ENCODE assay signal across 1 cellular context in the genomic region with DNA sequence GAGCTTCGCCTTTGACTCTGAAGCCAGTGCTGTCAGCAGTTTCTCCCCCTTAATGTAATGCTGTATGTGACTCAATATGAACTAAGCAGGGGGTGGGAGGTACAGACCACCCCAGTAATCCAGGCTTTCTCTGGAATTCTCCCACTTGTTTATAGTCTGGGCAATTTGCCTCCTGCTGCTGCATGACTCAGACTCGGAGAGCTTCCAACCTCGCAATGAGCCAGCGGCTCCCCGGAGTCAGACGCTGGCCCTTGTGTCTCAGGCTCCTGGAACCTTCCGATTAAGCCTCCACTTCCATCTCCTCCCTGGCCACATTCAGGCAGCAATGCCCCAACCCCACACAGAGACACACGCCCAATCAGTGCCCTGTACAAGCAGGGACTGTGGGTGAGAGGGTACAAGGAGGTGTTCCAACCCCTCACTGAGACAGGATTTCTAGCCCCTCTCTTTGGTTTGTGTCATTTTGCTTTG.
TF ChIP-seq lines count a peak whose summit lies in the region.

No MANE protein-coding gene starts in this region.

TF ChIP-seq in HEK293, 187 proteins besides CTCF, POLR2A, EP300 and RAD21 (continued from another document and continues in another):
- TF ChIP-seq, protein P1, sequence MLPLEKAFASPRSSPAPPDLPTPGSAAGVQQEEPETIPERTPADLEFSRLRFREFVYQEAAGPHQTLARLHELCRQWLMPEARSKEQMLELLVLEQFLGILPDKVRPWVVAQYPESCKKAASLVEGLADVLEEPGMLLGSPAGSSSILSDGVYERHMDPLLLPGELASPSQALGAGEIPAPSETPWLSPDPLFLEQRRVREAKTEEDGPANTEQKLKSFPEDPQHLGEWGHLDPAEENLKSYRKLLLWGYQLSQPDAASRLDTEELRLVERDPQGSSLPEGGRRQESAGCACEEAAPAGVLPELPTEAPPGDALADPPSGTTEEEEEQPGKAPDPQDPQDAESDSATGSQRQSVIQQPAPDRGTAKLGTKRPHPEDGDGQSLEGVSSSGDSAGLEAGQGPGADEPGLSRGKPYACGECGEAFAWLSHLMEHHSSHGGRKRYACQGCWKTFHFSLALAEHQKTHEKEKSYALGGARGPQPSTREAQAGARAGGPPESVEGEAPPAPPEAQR (tag by site-specific recombination; IDR thresholded peaks at IDR 0.05), result no peak
- no peak for TF ChIP-seq GLI4 (tag by site-specific recombination; IDR thresholded peaks at IDR 0.05)
- TF ChIP-seq ZNF48 (tag by site-specific recombination; IDR thresholded peaks at IDR 0.05), result no peak
- TF ChIP-seq ZNF175 (tag by site-specific recombination; IDR thresholded peaks at IDR 0.05), result no peak
- TF ChIP-seq ZNF354C (tag by site-specific recombination; IDR thresholded peaks at IDR 0.05; ENCODE audit: borderline replicate concordance, low read depth), result no peak
- TF ChIP-seq ZNF221 (tag by site-specific recombination; IDR thresholded peaks at IDR 0.05; ENCODE audit: borderline replicate concordance), result no peak
- TF ChIP-seq ZNF624 (tag by site-specific recombination; IDR thresholded peaks at IDR 0.05), result no peak
- no peak for TF ChIP-seq ZNF544 (tag by site-specific recombination; IDR thresholded peaks at IDR 0.05)
- TF ChIP-seq YY2 (tag by site-specific recombination; IDR thresholded peaks at IDR 0.05), result no peak
- TF ChIP-seq, protein P2, sequence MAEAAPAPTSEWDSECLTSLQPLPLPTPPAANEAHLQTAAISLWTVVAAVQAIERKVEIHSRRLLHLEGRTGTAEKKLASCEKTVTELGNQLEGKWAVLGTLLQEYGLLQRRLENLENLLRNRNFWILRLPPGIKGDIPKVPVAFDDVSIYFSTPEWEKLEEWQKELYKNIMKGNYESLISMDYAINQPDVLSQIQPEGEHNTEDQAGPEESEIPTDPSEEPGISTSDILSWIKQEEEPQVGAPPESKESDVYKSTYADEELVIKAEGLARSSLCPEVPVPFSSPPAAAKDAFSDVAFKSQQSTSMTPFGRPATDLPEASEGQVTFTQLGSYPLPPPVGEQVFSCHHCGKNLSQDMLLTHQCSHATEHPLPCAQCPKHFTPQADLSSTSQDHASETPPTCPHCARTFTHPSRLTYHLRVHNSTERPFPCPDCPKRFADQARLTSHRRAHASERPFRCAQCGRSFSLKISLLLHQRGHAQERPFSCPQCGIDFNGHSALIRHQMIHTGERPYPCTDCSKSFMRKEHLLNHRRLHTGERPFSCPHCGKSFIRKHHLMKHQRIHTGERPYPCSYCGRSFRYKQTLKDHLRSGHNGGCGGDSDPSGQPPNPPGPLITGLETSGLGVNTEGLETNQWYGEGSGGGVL (tag by site-specific recombination; IDR thresholded peaks at IDR 0.05), result peak; percentile 96
- TF ChIP-seq, protein P3, sequence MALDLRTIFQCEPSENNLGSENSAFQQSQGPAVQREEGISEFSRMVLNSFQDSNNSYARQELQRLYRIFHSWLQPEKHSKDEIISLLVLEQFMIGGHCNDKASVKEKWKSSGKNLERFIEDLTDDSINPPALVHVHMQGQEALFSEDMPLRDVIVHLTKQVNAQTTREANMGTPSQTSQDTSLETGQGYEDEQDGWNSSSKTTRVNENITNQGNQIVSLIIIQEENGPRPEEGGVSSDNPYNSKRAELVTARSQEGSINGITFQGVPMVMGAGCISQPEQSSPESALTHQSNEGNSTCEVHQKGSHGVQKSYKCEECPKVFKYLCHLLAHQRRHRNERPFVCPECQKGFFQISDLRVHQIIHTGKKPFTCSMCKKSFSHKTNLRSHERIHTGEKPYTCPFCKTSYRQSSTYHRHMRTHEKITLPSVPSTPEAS (tag by site-specific recombination; IDR thresholded peaks at IDR 0.05), result no peak
- TF ChIP-seq, protein P4, sequence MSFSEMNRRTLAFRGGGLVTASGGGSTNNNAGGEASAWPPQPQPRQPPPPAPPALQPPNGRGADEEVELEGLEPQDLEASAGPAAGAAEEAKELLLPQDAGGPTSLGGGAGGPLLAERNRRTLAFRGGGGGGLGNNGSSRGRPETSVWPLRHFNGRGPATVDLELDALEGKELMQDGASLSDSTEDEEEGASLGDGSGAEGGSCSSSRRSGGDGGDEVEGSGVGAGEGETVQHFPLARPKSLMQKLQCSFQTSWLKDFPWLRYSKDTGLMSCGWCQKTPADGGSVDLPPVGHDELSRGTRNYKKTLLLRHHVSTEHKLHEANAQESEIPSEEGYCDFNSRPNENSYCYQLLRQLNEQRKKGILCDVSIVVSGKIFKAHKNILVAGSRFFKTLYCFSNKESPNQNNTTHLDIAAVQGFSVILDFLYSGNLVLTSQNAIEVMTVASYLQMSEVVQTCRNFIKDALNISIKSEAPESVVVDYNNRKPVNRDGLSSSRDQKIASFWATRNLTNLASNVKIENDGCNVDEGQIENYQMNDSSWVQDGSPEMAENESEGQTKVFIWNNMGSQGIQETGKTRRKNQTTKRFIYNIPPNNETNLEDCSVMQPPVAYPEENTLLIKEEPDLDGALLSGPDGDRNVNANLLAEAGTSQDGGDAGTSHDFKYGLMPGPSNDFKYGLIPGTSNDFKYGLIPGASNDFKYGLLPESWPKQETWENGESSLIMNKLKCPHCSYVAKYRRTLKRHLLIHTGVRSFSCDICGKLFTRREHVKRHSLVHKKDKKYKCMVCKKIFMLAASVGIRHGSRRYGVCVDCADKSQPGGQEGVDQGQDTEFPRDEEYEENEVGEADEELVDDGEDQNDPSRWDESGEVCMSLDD (tag by site-specific recombination; IDR thresholded peaks at IDR 0.05), result no peak
- no peak for TF ChIP-seq ZNF701 (tag by site-specific recombination; IDR thresholded peaks at IDR 0.05)
- no peak for TF ChIP-seq ZNF239 (tag by site-specific recombination; IDR thresholded peaks at IDR 0.05)
- no peak for TF ChIP-seq ZNF677 (tag by site-specific recombination; IDR thresholded peaks at IDR 0.05)
- TF ChIP-seq, protein P5, sequence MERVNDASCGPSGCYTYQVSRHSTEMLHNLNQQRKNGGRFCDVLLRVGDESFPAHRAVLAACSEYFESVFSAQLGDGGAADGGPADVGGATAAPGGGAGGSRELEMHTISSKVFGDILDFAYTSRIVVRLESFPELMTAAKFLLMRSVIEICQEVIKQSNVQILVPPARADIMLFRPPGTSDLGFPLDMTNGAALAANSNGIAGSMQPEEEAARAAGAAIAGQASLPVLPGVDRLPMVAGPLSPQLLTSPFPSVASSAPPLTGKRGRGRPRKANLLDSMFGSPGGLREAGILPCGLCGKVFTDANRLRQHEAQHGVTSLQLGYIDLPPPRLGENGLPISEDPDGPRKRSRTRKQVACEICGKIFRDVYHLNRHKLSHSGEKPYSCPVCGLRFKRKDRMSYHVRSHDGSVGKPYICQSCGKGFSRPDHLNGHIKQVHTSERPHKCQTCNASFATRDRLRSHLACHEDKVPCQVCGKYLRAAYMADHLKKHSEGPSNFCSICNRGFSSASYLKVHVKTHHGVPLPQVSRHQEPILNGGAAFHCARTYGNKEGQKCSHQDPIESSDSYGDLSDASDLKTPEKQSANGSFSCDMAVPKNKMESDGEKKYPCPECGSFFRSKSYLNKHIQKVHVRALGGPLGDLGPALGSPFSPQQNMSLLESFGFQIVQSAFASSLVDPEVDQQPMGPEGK (tag by site-specific recombination; IDR thresholded peaks at IDR 0.05), result peak; percentile 81
- TF ChIP-seq, protein P6, sequence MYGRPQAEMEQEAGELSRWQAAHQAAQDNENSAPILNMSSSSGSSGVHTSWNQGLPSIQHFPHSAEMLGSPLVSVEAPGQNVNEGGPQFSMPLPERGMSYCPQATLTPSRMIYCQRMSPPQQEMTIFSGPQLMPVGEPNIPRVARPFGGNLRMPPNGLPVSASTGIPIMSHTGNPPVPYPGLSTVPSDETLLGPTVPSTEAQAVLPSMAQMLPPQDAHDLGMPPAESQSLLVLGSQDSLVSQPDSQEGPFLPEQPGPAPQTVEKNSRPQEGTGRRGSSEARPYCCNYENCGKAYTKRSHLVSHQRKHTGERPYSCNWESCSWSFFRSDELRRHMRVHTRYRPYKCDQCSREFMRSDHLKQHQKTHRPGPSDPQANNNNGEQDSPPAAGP (tag by site-specific recombination; IDR thresholded peaks at IDR 0.05), result peak; percentile 79; the same call in 1 of the 2 replicates
- TF ChIP-seq ZBTB20 (tag by site-specific recombination; IDR thresholded peaks at IDR 0.05), result 0 out of 2 replicates have a peak, but pooled peaks have one; percentile 30
- TF ChIP-seq, protein P7, sequence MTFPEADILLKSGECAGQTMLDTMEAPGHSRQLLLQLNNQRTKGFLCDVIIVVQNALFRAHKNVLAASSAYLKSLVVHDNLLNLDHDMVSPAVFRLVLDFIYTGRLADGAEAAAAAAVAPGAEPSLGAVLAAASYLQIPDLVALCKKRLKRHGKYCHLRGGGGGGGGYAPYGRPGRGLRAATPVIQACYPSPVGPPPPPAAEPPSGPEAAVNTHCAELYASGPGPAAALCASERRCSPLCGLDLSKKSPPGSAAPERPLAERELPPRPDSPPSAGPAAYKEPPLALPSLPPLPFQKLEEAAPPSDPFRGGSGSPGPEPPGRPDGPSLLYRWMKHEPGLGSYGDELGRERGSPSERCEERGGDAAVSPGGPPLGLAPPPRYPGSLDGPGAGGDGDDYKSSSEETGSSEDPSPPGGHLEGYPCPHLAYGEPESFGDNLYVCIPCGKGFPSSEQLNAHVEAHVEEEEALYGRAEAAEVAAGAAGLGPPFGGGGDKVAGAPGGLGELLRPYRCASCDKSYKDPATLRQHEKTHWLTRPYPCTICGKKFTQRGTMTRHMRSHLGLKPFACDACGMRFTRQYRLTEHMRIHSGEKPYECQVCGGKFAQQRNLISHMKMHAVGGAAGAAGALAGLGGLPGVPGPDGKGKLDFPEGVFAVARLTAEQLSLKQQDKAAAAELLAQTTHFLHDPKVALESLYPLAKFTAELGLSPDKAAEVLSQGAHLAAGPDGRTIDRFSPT (tag by site-specific recombination; IDR thresholded peaks at IDR 0.05), result peak; percentile 97
- TF ChIP-seq, protein P8, sequence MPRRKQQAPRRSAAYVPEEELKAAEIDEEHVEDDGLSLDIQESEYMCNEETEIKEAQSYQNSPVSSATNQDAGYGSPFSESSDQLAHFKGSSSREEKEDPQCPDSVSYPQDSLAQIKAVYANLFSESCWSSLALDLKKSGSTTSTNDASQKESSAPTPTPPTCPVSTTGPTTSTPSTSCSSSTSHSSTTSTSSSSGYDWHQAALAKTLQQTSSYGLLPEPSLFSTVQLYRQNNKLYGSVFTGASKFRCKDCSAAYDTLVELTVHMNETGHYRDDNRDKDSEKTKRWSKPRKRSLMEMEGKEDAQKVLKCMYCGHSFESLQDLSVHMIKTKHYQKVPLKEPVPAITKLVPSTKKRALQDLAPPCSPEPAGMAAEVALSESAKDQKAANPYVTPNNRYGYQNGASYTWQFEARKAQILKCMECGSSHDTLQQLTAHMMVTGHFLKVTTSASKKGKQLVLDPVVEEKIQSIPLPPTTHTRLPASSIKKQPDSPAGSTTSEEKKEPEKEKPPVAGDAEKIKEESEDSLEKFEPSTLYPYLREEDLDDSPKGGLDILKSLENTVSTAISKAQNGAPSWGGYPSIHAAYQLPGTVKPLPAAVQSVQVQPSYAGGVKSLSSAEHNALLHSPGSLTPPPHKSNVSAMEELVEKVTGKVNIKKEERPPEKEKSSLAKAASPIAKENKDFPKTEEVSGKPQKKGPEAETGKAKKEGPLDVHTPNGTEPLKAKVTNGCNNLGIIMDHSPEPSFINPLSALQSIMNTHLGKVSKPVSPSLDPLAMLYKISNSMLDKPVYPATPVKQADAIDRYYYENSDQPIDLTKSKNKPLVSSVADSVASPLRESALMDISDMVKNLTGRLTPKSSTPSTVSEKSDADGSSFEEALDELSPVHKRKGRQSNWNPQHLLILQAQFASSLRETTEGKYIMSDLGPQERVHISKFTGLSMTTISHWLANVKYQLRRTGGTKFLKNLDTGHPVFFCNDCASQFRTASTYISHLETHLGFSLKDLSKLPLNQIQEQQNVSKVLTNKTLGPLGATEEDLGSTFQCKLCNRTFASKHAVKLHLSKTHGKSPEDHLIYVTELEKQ (tag by site-specific recombination; IDR thresholded peaks at IDR 0.05; ENCODE audit: borderline replicate concordance), result peak; percentile 53; the same call in 1 of the 2 replicates
- TF ChIP-seq ZNF549 (tag by site-specific recombination; IDR thresholded peaks at IDR 0.05), result no peak
- no peak for TF ChIP-seq ZNF23 (tag by site-specific recombination; IDR thresholded peaks at IDR 0.05; ENCODE audit: borderline replicate concordance)
- TF ChIP-seq ZNF2 (tag by site-specific recombination; IDR thresholded peaks at IDR 0.05), result no peak; the same call in 1 of the 2 replicates
- TF ChIP-seq, protein P9, sequence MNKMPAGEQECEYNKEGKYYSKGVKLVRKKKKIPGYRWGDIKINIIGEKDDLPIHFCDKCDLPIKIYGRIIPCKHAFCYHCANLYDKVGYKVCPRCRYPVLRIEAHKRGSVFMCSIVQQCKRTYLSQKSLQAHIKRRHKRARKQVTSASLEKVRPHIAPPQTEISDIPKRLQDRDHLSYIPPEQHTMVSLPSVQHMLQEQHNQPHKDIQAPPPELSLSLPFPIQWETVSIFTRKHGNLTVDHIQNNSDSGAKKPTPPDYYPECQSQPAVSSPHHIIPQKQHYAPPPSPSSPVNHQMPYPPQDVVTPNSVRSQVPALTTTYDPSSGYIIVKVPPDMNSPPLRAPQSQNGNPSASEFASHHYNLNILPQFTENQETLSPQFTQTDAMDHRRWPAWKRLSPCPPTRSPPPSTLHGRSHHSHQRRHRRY (tag by site-specific recombination; IDR thresholded peaks at IDR 0.05), result no peak
- TF ChIP-seq ZNF585B (tag by site-specific recombination; IDR thresholded peaks at IDR 0.05), result no peak
- TF ChIP-seq ZFP41 (tag by site-specific recombination; IDR thresholded peaks at IDR 0.05; ENCODE audit: borderline replicate concordance), result no peak
- peak; percentile 51; the same call in 1 of the 2 replicates for TF ChIP-seq ZBTB1 (tag by site-specific recombination; IDR thresholded peaks at IDR 0.05)
- TF ChIP-seq ZNF629 (tag by site-specific recombination; IDR thresholded peaks at IDR 0.05), result peak; percentile 89
- no peak for TF ChIP-seq ZNF837 (tag by site-specific recombination; IDR thresholded peaks at IDR 0.05)
- peak; percentile 97 for TF ChIP-seq ZIC2 (tag by site-specific recombination; IDR thresholded peaks at IDR 0.05)
- TF ChIP-seq ZFHX2 (tag by site-specific recombination; conservative IDR thresholded peaks at IDR 0.05), result peak; percentile 56
- TF ChIP-seq SP2 (tag by site-specific recombination; IDR thresholded peaks at IDR 0.05), result no peak
- no peak for TF ChIP-seq HOXA7 (CRISPR knock-in tag; IDR thresholded peaks at IDR 0.05; ENCODE audit: borderline replicate concordance)
- no peak for TF ChIP-seq ZNF791 (tag by site-specific recombination; IDR thresholded peaks at IDR 0.05)
- TF ChIP-seq, protein P10, sequence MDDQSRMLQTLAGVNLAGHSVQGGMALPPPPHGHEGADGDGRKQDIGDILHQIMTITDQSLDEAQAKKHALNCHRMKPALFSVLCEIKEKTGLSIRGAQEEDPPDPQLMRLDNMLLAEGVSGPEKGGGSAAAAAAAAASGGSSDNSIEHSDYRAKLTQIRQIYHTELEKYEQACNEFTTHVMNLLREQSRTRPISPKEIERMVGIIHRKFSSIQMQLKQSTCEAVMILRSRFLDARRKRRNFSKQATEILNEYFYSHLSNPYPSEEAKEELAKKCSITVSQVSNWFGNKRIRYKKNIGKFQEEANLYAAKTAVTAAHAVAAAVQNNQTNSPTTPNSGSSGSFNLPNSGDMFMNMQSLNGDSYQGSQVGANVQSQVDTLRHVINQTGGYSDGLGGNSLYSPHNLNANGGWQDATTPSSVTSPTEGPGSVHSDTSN (CRISPR knock-in tag; IDR thresholded peaks at IDR 0.05), result no peak
- TF ChIP-seq, protein P11, sequence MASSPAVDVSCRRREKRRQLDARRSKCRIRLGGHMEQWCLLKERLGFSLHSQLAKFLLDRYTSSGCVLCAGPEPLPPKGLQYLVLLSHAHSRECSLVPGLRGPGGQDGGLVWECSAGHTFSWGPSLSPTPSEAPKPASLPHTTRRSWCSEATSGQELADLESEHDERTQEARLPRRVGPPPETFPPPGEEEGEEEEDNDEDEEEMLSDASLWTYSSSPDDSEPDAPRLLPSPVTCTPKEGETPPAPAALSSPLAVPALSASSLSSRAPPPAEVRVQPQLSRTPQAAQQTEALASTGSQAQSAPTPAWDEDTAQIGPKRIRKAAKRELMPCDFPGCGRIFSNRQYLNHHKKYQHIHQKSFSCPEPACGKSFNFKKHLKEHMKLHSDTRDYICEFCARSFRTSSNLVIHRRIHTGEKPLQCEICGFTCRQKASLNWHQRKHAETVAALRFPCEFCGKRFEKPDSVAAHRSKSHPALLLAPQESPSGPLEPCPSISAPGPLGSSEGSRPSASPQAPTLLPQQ (tag by site-specific recombination; IDR thresholded peaks at IDR 0.05), result no peak
